8 cellular contexts compared by ENCODE assay signal in the genomic region with DNA sequence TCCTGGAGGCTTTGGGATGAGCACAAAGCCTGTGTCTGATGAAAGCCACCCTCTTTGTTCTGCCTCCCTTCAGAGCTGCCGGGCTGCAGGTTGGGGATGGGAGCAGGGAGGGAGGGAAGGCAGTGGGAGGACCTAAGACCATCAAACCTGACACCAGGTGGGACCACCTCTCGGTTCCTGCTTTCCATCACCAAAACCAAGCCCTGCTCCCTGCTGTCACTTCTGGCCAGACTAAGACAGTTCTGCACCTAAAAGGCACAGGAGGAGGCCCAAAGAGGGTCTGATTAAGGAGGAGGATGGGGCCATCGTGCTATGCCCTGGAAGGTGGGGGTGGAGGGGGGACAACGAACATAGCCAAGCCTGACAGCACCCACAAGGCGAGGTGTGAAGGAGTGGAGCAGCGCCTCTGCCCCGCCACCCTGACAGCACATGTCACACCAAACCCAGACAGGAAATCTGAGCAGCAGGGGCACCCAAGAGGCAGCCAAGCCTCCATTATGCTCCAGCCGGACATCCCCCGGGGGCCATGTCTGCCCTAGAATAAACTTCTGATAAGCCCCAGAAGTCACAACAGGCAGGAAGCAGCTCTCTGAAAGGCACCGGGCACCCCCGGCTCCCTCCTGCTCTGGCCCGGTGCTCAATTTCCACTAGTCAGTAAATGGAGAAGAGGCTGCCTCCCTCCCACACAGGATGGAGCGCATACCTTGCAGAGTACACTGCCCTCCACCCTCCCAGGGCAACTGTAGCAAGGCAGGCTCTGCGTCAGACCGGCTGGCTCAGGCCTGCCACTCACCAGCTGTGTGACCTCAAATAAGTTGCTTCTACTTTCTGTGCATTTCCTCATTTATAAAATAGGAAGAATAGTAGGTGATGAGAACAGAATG. TPM values are rescaled to one million over a fixed set of nuclear protein-coding genes. Genes with fewer than 3 reads are reported as not detected.
DNase-seq lines count a peak whose midpoint lies in the region; ATAC-seq and TF ChIP-seq lines count a peak whose summit lies in the region.

No MANE protein-coding gene starts in this region.

- WGBS in hepatocyte (ENCODE audit: low lambda C conversion rate, missing lambda C conversion rate), result 36% methylated on average over 15 of the region's 15 CpGs
- WGBS in smooth muscle cell (ENCODE audit: low lambda C conversion rate), result 14% methylated on average over 15 of the region's 15 CpGs

- peak in 1 of 10 experiments; percentile 13 for DNase-seq in CD4-positive, alpha-beta T cell
- peak; percentile 61 for DNase-seq in hepatocyte (ENCODE audit: low spot score)
- no peak for DNase-seq in smooth muscle cell (lab: John Stamatoyannopoulos, UW; ENCODE audit: unreplicated experiment)
- no peak for DNase-seq in midbrain (lab: John Stamatoyannopoulos, UW)
- DNase-seq in posterior vena cava (ENCODE audit: low spot score), result no peak

- H3K4me3 Mint-ChIP-seq in CD4-positive, alpha-beta T cell, result no peak overlapping the region
- H3K4me3 Mint-ChIP-seq in activated T-helper 17 cell treated with anti-CD3 and anti-CD28 coated beads, Interleukin-2, amount 50 U/mL, for 72 hours, result no peak overlapping the region

- no peaks in the 10 kb centered on the region for H3K27me3 Mint-ChIP-seq in CD4-positive, alpha-beta T cell
- H3K27me3 Mint-ChIP-seq in activated T-helper 17 cell treated with anti-CD3 and anti-CD28 coated beads, Interleukin-2, amount 50 U/mL, for 72 hours, result peaks cover 6% of the 10 kb centered on the region

- H3K4me1 ChIP-seq in Loucy (ENCODE audit: insufficient read depth, low read length, poor library complexity, severe bottlenecking) (peaks cover 44% of the 10 kb centered on the region), hepatocyte (ENCODE audit: insufficient read depth) (peaks cover 32% of the 10 kb centered on the region), smooth muscle cell (ENCODE audit: low read depth) (peaks cover 18% of the 10 kb centered on the region)

- no peaks in the 10 kb centered on the region for H3K27me3 ChIP-seq in CD4-positive, alpha-beta T cell (ENCODE audit: control insufficient read depth, insufficient read depth, low read length)
- H3K27me3 ChIP-seq in Loucy (ENCODE audit: insufficient read depth, low read length, poor library complexity, severe bottlenecking) (no peaks in the 10 kb centered on the region), hepatocyte (no peaks in the 10 kb centered on the region), smooth muscle cell (ENCODE audit: low read depth) (no peaks in the 10 kb centered on the region)

- CTCF ChIA-PET in CD4-positive, alpha-beta T cell (lab: Charles Lee), result no interaction called here

- H3K9me3 ChIP-seq in CD4-positive, alpha-beta T cell (ENCODE audit: control insufficient read depth, low read length), result no peaks in the 10 kb centered on the region
- H3K9me3 ChIP-seq in Loucy (ENCODE audit: insufficient read depth, low read depth, low read length) (no peaks in the 10 kb centered on the region), hepatocyte (ENCODE audit: low read depth) (no peaks in the 10 kb centered on the region), smooth muscle cell (replicated peaks; ENCODE audit: low read depth) (no peaks in the 10 kb centered on the region)

- no peaks in the 10 kb centered on the region; the same call in 1 of the 2 replicates for H3K36me3 ChIP-seq in Loucy (ENCODE audit: insufficient read depth, low read length)
- H3K36me3 ChIP-seq in hepatocyte (replicated peaks; ENCODE audit: insufficient read depth, low read depth), result no peaks in the 10 kb centered on the region
- H3K36me3 ChIP-seq in smooth muscle cell (ENCODE audit: low read depth), result no peaks in the 10 kb centered on the region

- no peak overlapping the region for H3K27ac Mint-ChIP-seq in CD4-positive, alpha-beta T cell
- H3K27ac Mint-ChIP-seq in activated T-helper 17 cell treated with anti-CD3 and anti-CD28 coated beads, Interleukin-2, amount 50 U/mL, for 72 hours, result no peak overlapping the region

- H3F3A ChIP-seq in Loucy (ENCODE audit: low read depth) (no peaks in the 10 kb centered on the region; the same call in 1 of the 2 replicates), smooth muscle cell (ENCODE audit: low read depth) (peaks cover 5% of the 10 kb centered on the region)

- POLR2A ChIA-PET in CD4-positive, alpha-beta T cell (lab: Charles Lee), result no interaction called here

- H3K4me3 ChIP-seq in Loucy (ENCODE audit: low read length, poor library complexity, severe bottlenecking), result peak overlapping the region; percentile 34
- no peak overlapping the region for H3K4me3 ChIP-seq in hepatocyte
- H3K4me3 ChIP-seq in smooth muscle cell, result no peak overlapping the region

- peak overlapping the region; percentile 58 for H3K4me2 ChIP-seq in Loucy (ENCODE audit: low read depth, low read length, poor library complexity, severe bottlenecking)
- peak overlapping the region; percentile 4 for H3K4me2 ChIP-seq in hepatocyte
- H3K4me2 ChIP-seq in smooth muscle cell, result peak overlapping the region; percentile 51

- no peaks in the 10 kb centered on the region for H3K36me3 Mint-ChIP-seq in CD4-positive, alpha-beta T cell (ENCODE audit: low read depth)
- H3K36me3 Mint-ChIP-seq in activated T-helper 17 cell treated with anti-CD3 and anti-CD28 coated beads, Interleukin-2, amount 50 U/mL, for 72 hours (ENCODE audit: low read depth), result no peaks in the 10 kb centered on the region

- H3K9me2 ChIP-seq in Loucy (replicated peaks; ENCODE audit: low read depth, low read length) (no peaks in the 10 kb centered on the region), hepatocyte (replicated peaks; ENCODE audit: insufficient read depth) (no peaks in the 10 kb centered on the region)

- no peak overlapping the region for H2AFZ ChIP-seq in Loucy (ENCODE audit: low read length)
- H2AFZ ChIP-seq in hepatocyte, result no peak overlapping the region
- no peak overlapping the region for H2AFZ ChIP-seq in smooth muscle cell (ENCODE audit: low read depth)

- intact Hi-C loops in CD4-positive, alpha-beta T cell (cut with DNase I, micrococcal nuclease), result no loop called here
- intact Hi-C loops in posterior vena cava (cut with DNase I), result no loop called here

- no peak for TF ChIP-seq CTCF in CD4-positive, alpha-beta T cell (IDR thresholded peaks at IDR 0.05)
- TF ChIP-seq CTCF in Loucy (conservative IDR thresholded peaks at IDR 0.05; ENCODE audit: low read length) (no peak; the same call in 1 of the 2 replicates), hepatocyte (IDR thresholded peaks at IDR 0.05; ENCODE audit: poor library complexity) (no peak), smooth muscle cell (IDR thresholded peaks at IDR 0.05; ENCODE audit: borderline replicate concordance, insufficient read depth, poor library complexity, severe bottlenecking) (no peak)

- peak overlapping the region; percentile 40 for H3K9ac ChIP-seq in Loucy (ENCODE audit: low read depth, low read length, poor library complexity, severe bottlenecking)
- H3K9ac ChIP-seq in smooth muscle cell (ENCODE audit: low read depth), result no peak overlapping the region

- H3K4me1 Mint-ChIP-seq in CD4-positive, alpha-beta T cell (ENCODE audit: low read depth), result no peaks in the 10 kb centered on the region
- peaks cover 5% of the 10 kb centered on the region for H3K4me1 Mint-ChIP-seq in activated T-helper 17 cell treated with anti-CD3 and anti-CD28 coated beads, Interleukin-2, amount 50 U/mL, for 72 hours

- no peak overlapping the region for H3K27ac ChIP-seq in CD4-positive, alpha-beta T cell (ENCODE audit: low read depth, low read length)
- H3K27ac ChIP-seq in hepatocyte (peak overlapping the region; percentile 50), smooth muscle cell (ENCODE audit: low read depth) (no peak overlapping the region)

- H3K79me2 ChIP-seq in Loucy (ENCODE audit: insufficient read depth, low read length) (peaks cover 56% of the 10 kb centered on the region), hepatocyte (peaks cover 95% of the 10 kb centered on the region), smooth muscle cell (ENCODE audit: low read depth) (peaks cover 74% of the 10 kb centered on the region)

- H4K20me1 ChIP-seq in Loucy (ENCODE audit: insufficient read depth, low read length, poor library complexity, severe bottlenecking), result no peaks in the 10 kb centered on the region
- peaks cover 40% of the 10 kb centered on the region for H4K20me1 ChIP-seq in hepatocyte (ENCODE audit: insufficient read depth, poor library complexity, severe bottlenecking)
- H4K20me1 ChIP-seq in smooth muscle cell (ENCODE audit: low read depth), result peaks cover 92% of the 10 kb centered on the region

- H3K9me3 Mint-ChIP-seq in CD4-positive, alpha-beta T cell, result no peaks in the 10 kb centered on the region
- H3K9me3 Mint-ChIP-seq in activated T-helper 17 cell treated with anti-CD3 and anti-CD28 coated beads, Interleukin-2, amount 50 U/mL, for 72 hours, result no peaks in the 10 kb centered on the region

- ATAC-seq in CD4-positive, alpha-beta T cell (ENCODE audit: poor library complexity), result peak; percentile 63
- peak; percentile 66 for ATAC-seq in GM21367 (IDR thresholded peaks at IDR 0.05; ENCODE audit: unreplicated experiment)
- peak; percentile 13 for ATAC-seq in activated T-helper 17 cell treated with anti-CD3 and anti-CD28 coated beads, Interleukin-2, amount 50 U/mL, for 72 hours (replicated peaks)

RNA-seq across cellular contexts. Expression of a gene that starts 48.9 kb away (rescaled TPM):
- total RNA-seq in CD4-positive, alpha-beta T cell, result 1 to 10 TPM; 7.1 to 7.4 TPM
- total RNA-seq in activated T-helper 17 cell treated with anti-CD3 and anti-CD28 coated beads, Interleukin-2, amount 50 U/mL, for 72 hours, result 1 to 10 TPM; 3.0 to 7.1 TPM
- total RNA-seq in hepatocyte (23.6 and 29.3 TPM in 2 replicates), smooth muscle cell (20.4 and 21.8 TPM in 2 replicates), posterior vena cava (10 to 100 TPM; 34.4 to 39.9 TPM)
- polyA plus RNA-seq in hepatocyte (14.7 and 15.5 TPM in 2 replicates), smooth muscle cell (11.3 and 14.6 TPM in 2 replicates)

Comparison
In these comparisons a context has a peak if more than half of its experiments do, and no peak if none do; other contexts are left out.
1. ATAC-seq: peak in every context shown above with its lines; median percentile 66 in GM21367; 63 in CD4-positive, alpha-beta T cell; 13 in activated T-helper 17 cell treated with anti-CD3 and anti-CD28 coated beads, Interleukin-2, amount 50 U/mL, for 72 hours.
2. H3K4me2 ChIP-seq: peak in every context shown above with its lines; median percentile 58 in Loucy; 51 in smooth muscle cell; 4 in hepatocyte.